In the genomic region with DNA sequence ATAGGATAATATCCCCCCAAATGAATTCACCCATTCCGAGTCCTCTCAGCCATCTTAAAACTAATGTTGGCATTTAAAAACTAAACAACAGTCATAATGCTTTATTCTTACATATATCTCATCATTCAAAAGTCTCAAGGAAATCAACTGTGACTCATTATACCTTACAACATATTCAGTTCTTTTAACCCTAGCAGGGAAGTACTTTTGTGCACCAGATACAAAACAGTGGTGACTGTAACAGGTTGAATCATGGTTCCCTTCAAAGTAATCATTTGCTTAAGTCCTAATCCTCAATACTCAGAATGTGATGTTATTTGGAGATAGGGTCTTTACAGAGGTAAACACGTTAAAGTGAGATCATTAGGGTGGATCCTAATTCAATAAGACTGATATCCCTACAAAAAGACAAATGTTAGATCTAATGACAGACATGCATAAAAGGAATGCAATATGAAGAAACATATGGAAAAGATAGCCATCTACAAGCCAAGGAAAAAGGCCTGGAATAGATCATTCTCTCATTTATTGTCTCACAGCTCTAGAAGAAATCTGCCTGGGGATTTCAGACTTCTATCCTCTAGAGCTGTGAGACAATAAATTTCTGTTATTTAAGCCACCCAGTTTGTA, we compare ENCODE assay signal across 20 cellular contexts.
"Had no signal": no experiment of that assay in that cellular context is flagged by ENCODE, and none has a peak within 500 bp of the region (broad histone marks: within the 10 kb centered on the region; RNA-seq: fewer than 3 reads in every experiment).

No MANE protein-coding gene starts in this region.

- FAIRE-seq: frontal cortex, TTC549 had no signal

- DNase-seq: activated CD4-positive, alpha-beta T cell treated with anti-CD3 and anti-CD28 coated beads for 48 hours; activated CD4-positive, alpha-beta T cell treated with anti-CD3 and anti-CD28 coated beads, Interleukin-2, amount 50 U/mL, for 48 hours; activated CD8-positive, alpha-beta memory T cell treated with anti-CD3 and anti-CD28 coated beads for 24 hours; activated gamma-delta T cell; activated naive CD4-positive, alpha-beta T cell treated with anti-CD3 and anti-CD28 coated beads, Interleukin-2, amount 10 ng/mL, durations not matched to agents 7 days and 5 days; activated naive CD8-positive, alpha-beta T cell treated with anti-CD3 and anti-CD28 coated beads, Interleukin-2, amount 10 ng/mL, durations not matched to agents 7 days and 5 days; activated T-cell treated with anti-CD3 and anti-CD28 coated beads, Interleukin-2, amount 50 U/mL, for 1 hour; amygdala; central memory CD4-positive, alpha-beta T cell; esophagus squamous epithelium; left ventricle myocardium inferior; mucosa of descending colon; retina; stimulated activated CD4-positive, alpha-beta T cell treated with anti-CD3 and anti-CD28 coated beads, Interleukin-2, amount 100 ng/mL, for 24 hours; stimulated activated naive B cell treated with anti-CD40 and anti-IgM and Interleukin-4, amounts not matched to agents 10 μg/mL and 1 μg/mL and 100 μg/mL, for 72 hours; stomach; thyroid gland; upper lobe of left lung had no signal
